ENCODE assay signal across 34 cellular contexts in genomic region chr16:13984794-13985193, GRCh38.
"Had no signal": no experiment of that assay in that cellular context is flagged by ENCODE, and none has a peak within 500 bp of the region (broad histone marks: within the 10 kb centered on the region; RNA-seq: fewer than 3 reads in every experiment).

No MANE protein-coding gene starts in this region.

- H3K4me1 ChIP-seq: body of pancreas, breast epithelium had no signal

- H3K27me3 Mint-ChIP-seq: activated B cell treated with CpG ODN at 0.5 μM for 24 hours had no signal

- DNase-seq: activated B cell treated with CpG ODN at 0.5 μM for 24 hours; activated CD4-positive, alpha-beta memory T cell treated with anti-CD3 and anti-CD28 coated beads for 36 hours; activated CD4-positive, alpha-beta T cell treated with anti-CD3 and anti-CD28 coated beads for 4 hours; activated CD4-positive, alpha-beta T cell treated with anti-CD3 and anti-CD28 coated beads, Interleukin-2, amount 50 U/mL, for 1 hour; activated CD4-positive, CD25-positive, alpha-beta regulatory T cell treated with anti-CD3 and anti-CD28 coated beads, Interleukin-2, amount 50 U/mL, for 72 hours; activated CD8-positive, alpha-beta memory T cell treated with anti-CD3 and anti-CD28 coated beads, Interleukin-2, amount 50 U/mL, for 4 hours; activated gamma-delta T cell treated with Interleukin-2 at 50 U/mL for 16 hours; activated naive CD4-positive, alpha-beta T cell treated with anti-CD3 and anti-CD28 coated beads for 36 hours; activated T-cell treated with anti-CD3 and anti-CD28 coated beads for 4 hours; activated T-cell treated with anti-CD3 and anti-CD28 coated beads, Interleukin-2, amount 50 U/mL, for 4 hours; body of pancreas; caudate nucleus; cerebellar nuclear complex; MM.1S; MV-4-11; NCI-H1092; NCI-H1417; NCI-H146; NCI-H187; NCI-H2029 treated with DMSO at 0.1 percent for 48 hours; NCI-H2107; NCI-H2171; NCI-H510A; NCI-H526 treated with DMSO at 0.1 percent for 48 hours; NCI-H774; PC-3; Right ventricle myocardium superior had no signal

- ATAC-seq: activated naive CD4-positive, alpha-beta T cell treated with anti-CD3 and anti-CD28 coated beads, Interleukin-2, amount 50 U/mL, for 72 hours; activated T-cell treated with anti-CD3 and anti-CD28 coated beads, Interleukin-2, amount 50 U/mL, for 4 hours; body of pancreas; PC-3 had no signal

- H3K9ac ChIP-seq: KMS-11 had no signal

- H3K36me3 Mint-ChIP-seq: activated CD4-positive, alpha-beta memory T cell treated with anti-CD3 and anti-CD28 coated beads for 36 hours; activated naive CD4-positive, alpha-beta T cell treated with anti-CD3 and anti-CD28 coated beads, Interleukin-2, amount 50 U/mL, for 72 hours had no signal

- H3K4me3 Mint-ChIP-seq: activated B cell treated with CpG ODN at 0.5 μM for 24 hours; activated CD4-positive, alpha-beta memory T cell treated with anti-CD3 and anti-CD28 coated beads for 36 hours; activated naive CD4-positive, alpha-beta T cell treated with anti-CD3 and anti-CD28 coated beads for 36 hours; activated T-cell treated with anti-CD3 and anti-CD28 coated beads, Interleukin-2, amount 50 U/mL, for 4 hours; activated T-helper 1 cell treated with anti-CD3 and anti-CD28 coated beads, Interleukin-12 subunit alpha, Interleukin-12 subunit beta, Interleukin-2, Interleukin-4 antibody, amounts not matched to agents 30 ng/mL and 10 ng/mL and 1 ng/mL, durations not matched to agents 14 hours and 24 hours and 36 hours; T-helper 1 cell treated with Interleukin-12 subunit alpha and Interleukin-12 subunit beta and Interleukin-4 antibody, amounts not matched to agents 30 μg/mL and 1 μg/mL, for 36 hours; T-helper 2 cell treated with Interferon-gamma antibody and Interleukin-4, amounts not matched to agents 5 μg/mL and 100 μg/mL, for 36 hours had no signal

- H3K36me3 ChIP-seq: adrenal gland, breast epithelium had no signal

- H3K9me3 Mint-ChIP-seq: T-helper 2 cell treated with Interferon-gamma antibody and Interleukin-4, amounts not matched to agents 5 μg/mL and 100 μg/mL, for 36 hours had no signal

- H3K27ac Mint-ChIP-seq: activated B cell treated with CpG ODN at 0.5 μM for 24 hours; activated CD4-positive, alpha-beta memory T cell treated with anti-CD3 and anti-CD28 coated beads for 36 hours; activated naive CD4-positive, alpha-beta T cell treated with anti-CD3 and anti-CD28 coated beads for 36 hours; activated naive CD4-positive, alpha-beta T cell treated with anti-CD3 and anti-CD28 coated beads, Interleukin-2, amount 50 U/mL, for 72 hours; activated T-helper 1 cell treated with anti-CD3 and anti-CD28 coated beads, Interleukin-12 subunit alpha, Interleukin-12 subunit beta, Interleukin-2, Interleukin-4 antibody, amounts not matched to agents 30 ng/mL and 10 ng/mL and 1 ng/mL, durations not matched to agents 14 hours and 24 hours and 36 hours; T-helper 1 cell treated with Interleukin-12 subunit alpha and Interleukin-12 subunit beta and Interleukin-4 antibody, amounts not matched to agents 30 μg/mL and 1 μg/mL, for 36 hours; T-helper 2 cell treated with Interferon-gamma antibody and Interleukin-4, amounts not matched to agents 5 μg/mL and 100 μg/mL, for 36 hours had no signal

- H3K4me3 ChIP-seq: adrenal gland, body of pancreas, breast epithelium had no signal

- H3K27ac ChIP-seq: adrenal gland, body of pancreas, breast epithelium, KMS-11 had no signal

- H3K4me1 Mint-ChIP-seq: activated B cell treated with CpG ODN at 0.5 μM for 24 hours had no signal

- H3K4me2 ChIP-seq: KMS-11 had no signal

- H3K9me3 ChIP-seq: body of pancreas had no signal

- H3K27me3 ChIP-seq: adrenal gland, body of pancreas, breast epithelium had no signal
